In genomic region chr6:117674503-117674902, GRCh38 we compare ENCODE assay signal across 8 cellular contexts. TPM values are rescaled to one million over a fixed set of nuclear protein-coding genes. Genes with fewer than 3 reads are reported as not detected.
A peak's percentile ranks its signal among the peaks of the same experiment; 100 is the strongest.
DNase-seq lines count a peak whose midpoint lies in the region; ATAC-seq, FAIRE-seq and TF ChIP-seq lines count a peak whose summit lies in the region.

No MANE protein-coding gene starts in this region.

- POLR2A ChIA-PET in BJ (lab: Charles Lee): no interaction called here
- POLR2A ChIA-PET in naive thymus-derived CD4-positive, alpha-beta T cell (lab: Charles Lee): no interaction called here

- no peaks in the 10 kb centered on the region for H3K9me3 ChIP-seq in naive thymus-derived CD4-positive, alpha-beta T cell (ENCODE audit: control insufficient read depth in 2 of 3, low read length in 3 of 3)

- peak overlapping the region in 8 of 9 donors; percentile 60 to 98 (median 89) for H3K27ac Mint-ChIP-seq in naive thymus-derived CD4-positive, alpha-beta T cell

- peaks cover 24 to 25% of the 10 kb centered on the region in 2 donors for H3K4me1 ChIP-seq in naive thymus-derived CD4-positive, alpha-beta T cell (ENCODE audit: control insufficient read depth in 2 of 2, insufficient read depth in 2 of 2, low read length in 2 of 2)

- peaks cover 0 to 12% (median 10%) of the 10 kb centered on the region in 5 donors for H3K36me3 Mint-ChIP-seq in naive thymus-derived CD4-positive, alpha-beta T cell

- H3K4me1 Mint-ChIP-seq in naive thymus-derived CD4-positive, alpha-beta T cell: peaks cover 36 to 51% (median 46%) of the 10 kb centered on the region in 7 donors

- TF ChIP-seq CTCF in BJ (IDR thresholded peaks at IDR 0.05; ENCODE audit: insufficient read depth, low read depth, low read length): no peak
- no peak for TF ChIP-seq CTCF in bronchial epithelial cell (IDR thresholded peaks at IDR 0.05; ENCODE audit: insufficient read depth, low read length, severe bottlenecking)

- H3K4me3 ChIP-seq in BJ (ENCODE audit: low read depth, low read length): peak overlapping the region; percentile 87
- H3K4me3 ChIP-seq in Jurkat, Clone E6-1 (ENCODE audit: low read length): peak overlapping the region; percentile 81
- H3K4me3 ChIP-seq in bronchial epithelial cell (ENCODE audit: low read depth, low read length): peak overlapping the region; percentile 75
- H3K4me3 ChIP-seq in naive thymus-derived CD4-positive, alpha-beta T cell (ENCODE audit: low read length): peak overlapping the region; percentile 95

- H3K4me3 Mint-ChIP-seq in naive thymus-derived CD4-positive, alpha-beta T cell: peak overlapping the region; percentile 85 to 98 (median 94)

- FAIRE-seq in bronchial epithelial cell (lab: Jason Lieb, UNC): no peak

- peaks cover 0 to 2% (median 0%) of the 10 kb centered on the region in 11 donors for H3K9me3 Mint-ChIP-seq in naive thymus-derived CD4-positive, alpha-beta T cell

- no peak for DNase-seq in BJ (ENCODE audit: low read depth)
- DNase-seq in Jurkat, Clone E6-1 (ENCODE audit: low read depth, low spot score): no peak
- DNase-seq in bronchial epithelial cell (ENCODE audit: low read depth): no peak
- DNase-seq in naive thymus-derived CD4-positive, alpha-beta T cell: no peak
- DNase-seq in NCI-H2081 (lab: John Stamatoyannopoulos, UW): no peak
- DNase-seq in NCI-H1436 treated with DMSO at 0.1 percent for 48 hours (lab: John Stamatoyannopoulos, UW): no peak

- no peak for ATAC-seq in naive thymus-derived CD4-positive, alpha-beta T cell
- ATAC-seq in HG03135 (IDR thresholded peaks at IDR 0.05; ENCODE audit: unreplicated experiment): no peak
- no peak for ATAC-seq in HG02571 (IDR thresholded peaks at IDR 0.05; ENCODE audit: unreplicated experiment)

- no peaks in the 10 kb centered on the region for H3K36me3 ChIP-seq in BJ (ENCODE audit: control insufficient read depth, insufficient read depth, low read length)
- peaks cover under 1% of the 10 kb centered on the region for H3K36me3 ChIP-seq in bronchial epithelial cell (ENCODE audit: control insufficient read depth, insufficient read depth, low read length)
- H3K36me3 ChIP-seq in naive thymus-derived CD4-positive, alpha-beta T cell (ENCODE audit: control insufficient read depth in 2 of 3, insufficient read depth in 3 of 3, low read length in 3 of 3): peaks cover 0 to 1% (median under 1%) of the 10 kb centered on the region in 3 experiments

- intact Hi-C loops in naive thymus-derived CD4-positive, alpha-beta T cell (cut with micrococcal nuclease): loop anchor here (10.0 kb wide), 3 partner anchors 1010 to 1400 kb away; partner anchors contain the start of genes MCM9 (in 1 of the 2), TSPYL1 (in 1 of the 2) and ZUP1 (in 1 of the 2)

- peaks cover 0 to 2% (median 0%) of the 10 kb centered on the region in 5 donors for H3K27me3 Mint-ChIP-seq in naive thymus-derived CD4-positive, alpha-beta T cell

- H3K27me3 ChIP-seq in BJ (ENCODE audit: control insufficient read depth, insufficient read depth, low read length) (no peaks in the 10 kb centered on the region), bronchial epithelial cell (ENCODE audit: control insufficient read depth, insufficient read depth, low read length) (no peaks in the 10 kb centered on the region)
- H3K27me3 ChIP-seq in naive thymus-derived CD4-positive, alpha-beta T cell (ENCODE audit: control insufficient read depth in 2 of 2, insufficient read depth in 2 of 2, low read length in 2 of 2): no peaks in the 10 kb centered on the region

- CTCF ChIA-PET in BJ (lab: Yijun Ruan, JAX): no interaction called here
- CTCF ChIA-PET in naive thymus-derived CD4-positive, alpha-beta T cell (lab: Charles Lee): interaction anchor here (1.0 kb wide), 1 partner anchor 11 kb away, joined by 3 read pairs; no protein-coding TSS in a partner anchor

- H3K27ac ChIP-seq in naive thymus-derived CD4-positive, alpha-beta T cell (ENCODE audit: low read depth, low read length): peak overlapping the region; percentile 74

RNA-seq across cellular contexts. Expression of gene NUS1, which starts 0.8 kb away (rescaled TPM):
- polyA plus RNA-seq in BJ (2011; rRNA removed): 6.3 and 13.3 TPM in 2 replicates
- 5.8 and 8.0 TPM in 2 replicates for polyA minus RNA-seq in BJ (2011; rRNA and poly(A)+ RNA removed)
- polyA plus RNA-seq in Jurkat, Clone E6-1 (2012; ENCODE audit: insufficient read depth, insufficient read length): 22.7 TPM
- 29.5 and 31.5 TPM in 2 replicates for total RNA-seq in bronchial epithelial cell
- total RNA-seq in naive thymus-derived CD4-positive, alpha-beta T cell: 10 to 100 TPM; 19.6 to 37.6 (median 33.2) TPM
- 10 to 100 TPM; 10.9 to 13.3 TPM for polyA plus RNA-seq in naive thymus-derived CD4-positive, alpha-beta T cell
